Comparison of ENCODE assay signal across 31 cellular contexts in genomic region chr14:50719911-50720759, GRCh38. TPM values are rescaled to one million over a fixed set of nuclear protein-coding genes. Genes with fewer than 3 reads are reported as not detected.
DNase-seq lines count a peak whose midpoint lies in the region; ATAC-seq and TF ChIP-seq lines count a peak whose summit lies in the region.
"Had no signal": no experiment of that assay in that cellular context is flagged by ENCODE, and none has a peak within 500 bp of the region (broad histone marks: within the 10 kb centered on the region; RNA-seq: fewer than 3 reads in every experiment).

No MANE protein-coding gene starts in this region.

- peaks cover 12% of the 10 kb centered on the region for H3K36me3 Mint-ChIP-seq in chondrocyte (ENCODE audit: low read depth)
- H3K36me3 Mint-ChIP-seq in memory B cell, result peaks cover 20% of the 10 kb centered on the region
- H3K36me3 Mint-ChIP-seq in neural progenitor cell, result peaks cover 17% of the 10 kb centered on the region

- H3K4me3 ChIP-seq in BJ (ENCODE audit: low read depth, low read length), result no peak overlapping the region
- H3K4me3 ChIP-seq in neural progenitor cell, result no peak overlapping the region
- H3K4me3 ChIP-seq: BLaER1 treated with 17β-estradiol and CSF1 and Interleukin-3, amounts not matched to agents 10 nM and 100 nM; coronary artery; esophagus squamous epithelium; gastroesophageal sphincter; left lung; ovary; Peyer's patch; skin epidermis; tibial artery had no signal

- H2AFZ ChIP-seq in neural progenitor cell (replicated peaks), result no peak overlapping the region

- H3K27me3 Mint-ChIP-seq in chondrocyte (ENCODE audit: low read depth) (no peaks in the 10 kb centered on the region), memory B cell (no peaks in the 10 kb centered on the region), neural progenitor cell (ENCODE audit: insufficient read depth, low read depth) (no peaks in the 10 kb centered on the region)
- H3K27me3 Mint-ChIP-seq: activated T-cell treated with anti-CD3 and anti-CD28 coated beads, Interleukin-2, amount 50 U/mL, for 24 hours; stimulated activated naive CD8-positive, alpha-beta T cell treated with anti-CD3 and anti-CD28 coated beads, Interleukin-15, amount 100 ng/mL, for 72 hours had no signal

- POLR2A ChIA-PET in BJ (lab: Charles Lee), result no interaction called here

- peaks cover 31% of the 10 kb centered on the region for H3K4me1 Mint-ChIP-seq in chondrocyte (ENCODE audit: low read depth)
- no peaks in the 10 kb centered on the region for H3K4me1 Mint-ChIP-seq in memory B cell
- peaks cover 5% of the 10 kb centered on the region for H3K4me1 Mint-ChIP-seq in neural progenitor cell
- H3K4me1 Mint-ChIP-seq: immature natural killer cell, natural killer cell had no signal

- CTCF ChIA-PET in BJ (lab: Yijun Ruan, JAX), result interaction anchor here (0.9 to 1.7 kb wide), 4 partner anchors 9 to 400 kb away, joined by 3 to 7 read pairs (median 6); no protein-coding TSS in a partner anchor

- H3K27me3 ChIP-seq in BJ (ENCODE audit: control insufficient read depth, insufficient read depth, low read length) (no peaks in the 10 kb centered on the region), neural progenitor cell (no peaks in the 10 kb centered on the region)
- H3K27me3 ChIP-seq: BLaER1 treated with 17β-estradiol and CSF1 and Interleukin-3, amounts not matched to agents 10 nM and 100 nM; esophagus squamous epithelium; gastroesophageal sphincter; left lung; ovary; Peyer's patch; tibial artery had no signal

- H4K20me1 ChIP-seq in neural progenitor cell (ENCODE audit: low read depth), result no peaks in the 10 kb centered on the region
- H4K20me1 ChIP-seq: BLaER1 treated with 17β-estradiol and CSF1 and Interleukin-3, amounts not matched to agents 10 nM and 100 nM had no signal

- H3F3A ChIP-seq in neural progenitor cell (ENCODE audit: low read depth), result no peaks in the 10 kb centered on the region

- H3K36me3 ChIP-seq in BJ (ENCODE audit: control insufficient read depth, insufficient read depth, low read length) (no peaks in the 10 kb centered on the region), neural progenitor cell (no peaks in the 10 kb centered on the region)
- H3K36me3 ChIP-seq: ovary had no signal

- H3K9ac ChIP-seq in neural progenitor cell, result no peak overlapping the region
- H3K9ac ChIP-seq: BLaER1 treated with 17β-estradiol and CSF1 and Interleukin-3, amounts not matched to agents 10 nM and 100 nM had no signal

- H3K27ac Mint-ChIP-seq in chondrocyte (ENCODE audit: unreplicated experiment) (peak overlapping the region; percentile 95), memory B cell (peak overlapping the region; percentile 22), neural progenitor cell (no peak overlapping the region)
- H3K27ac Mint-ChIP-seq: activated T-cell treated with anti-CD3 and anti-CD28 coated beads, Interleukin-2, amount 50 U/mL, for 24 hours; natural killer cell; stimulated activated naive CD8-positive, alpha-beta T cell treated with anti-CD3 and anti-CD28 coated beads, Interleukin-15, amount 100 ng/mL, for 72 hours had no signal

- ATAC-seq in memory B cell (ENCODE audit: low read depth), result no peak
- ATAC-seq in GM21390 (IDR thresholded peaks at IDR 0.05; ENCODE audit: unreplicated experiment), result no peak
- no peak for ATAC-seq in stimulated activated naive CD8-positive, alpha-beta T cell treated with anti-CD3 and anti-CD28 coated beads, Interleukin-15, Interleukin-2, amounts not matched to agents 100 U/mL and 50 U/mL, for 24 hours
- ATAC-seq: gastroesophageal sphincter; left lung; natural killer cell; stimulated activated naive CD8-positive, alpha-beta T cell treated with anti-CD3 and anti-CD28 coated beads, Interleukin-15, amount 100 ng/mL, for 72 hours had no signal

- no peak overlapping the region for H3K4me2 ChIP-seq in neural progenitor cell
- H3K4me2 ChIP-seq: BLaER1 treated with 17β-estradiol and CSF1 and Interleukin-3, amounts not matched to agents 10 nM and 100 nM had no signal

- no peaks in the 10 kb centered on the region for H3K4me1 ChIP-seq in neural progenitor cell
- H3K4me1 ChIP-seq: BLaER1 treated with 17β-estradiol and CSF1 and Interleukin-3, amounts not matched to agents 10 nM and 100 nM; gastroesophageal sphincter; left lung; Peyer's patch; tibial artery had no signal

- no peaks in the 10 kb centered on the region for H3K79me2 ChIP-seq in neural progenitor cell (ENCODE audit: low read depth)

- no peak overlapping the region for H3K27ac ChIP-seq in neural progenitor cell
- H3K27ac ChIP-seq: BLaER1 treated with 17β-estradiol and CSF1 and Interleukin-3, amounts not matched to agents 10 nM and 100 nM; coronary artery; esophagus squamous epithelium; gastroesophageal sphincter; left lung; ovary; Peyer's patch; tibial artery had no signal

- no peak overlapping the region for H3K4me3 Mint-ChIP-seq in chondrocyte (ENCODE audit: unreplicated experiment)
- H3K4me3 Mint-ChIP-seq in memory B cell, result no peak overlapping the region
- H3K4me3 Mint-ChIP-seq in neural progenitor cell, result no peak overlapping the region
- H3K4me3 Mint-ChIP-seq: activated T-cell treated with anti-CD3 and anti-CD28 coated beads, Interleukin-2, amount 50 U/mL, for 24 hours; immature natural killer cell; natural killer cell; stimulated activated naive CD8-positive, alpha-beta T cell treated with anti-CD3 and anti-CD28 coated beads, Interleukin-15, amount 100 ng/mL, for 72 hours had no signal

- DNase-seq in BJ (ENCODE audit: low read depth), result peak; percentile 12
- peak; percentile 30 for DNase-seq in NCI-H82 treated with DMSO at 0.1 percent for 48 hours (lab: John Stamatoyannopoulos, UW; ENCODE audit: unreplicated experiment)
- no peak for DNase-seq in chondrocyte (ENCODE audit: low spot score)
- DNase-seq in memory B cell (ENCODE audit: low spot score in 2 of 2), result no peak
- no peak for DNase-seq in neural progenitor cell (ENCODE audit: low spot score)
- DNase-seq in SW480 (ENCODE audit: low spot score), result no peak
- DNase-seq in stimulated activated naive CD8-positive, alpha-beta T cell treated with anti-CD3 and anti-CD28 coated beads, Interleukin-15, Interleukin-2, amounts not matched to agents 100 U/mL and 50 U/mL, for 24 hours, result no peak
- DNase-seq: activated gamma-delta T cell treated with Interleukin-2 at 50 U/mL for 16 hours; activated T-cell treated with anti-CD3 and anti-CD28 coated beads, Interleukin-2, amount 50 U/mL, for 24 hours; Calu3; DND-41; esophagus squamous epithelium; HCEC 1CT; hypothalamus; immature natural killer cell; left lung; midbrain; natural killer cell; NCI-H1105; NCI-H2029; NCI-H526; ovary; Peyer's patch; retina; stimulated activated naive CD8-positive, alpha-beta T cell treated with anti-CD3 and anti-CD28 coated beads, Interleukin-15, amount 100 ng/mL, for 72 hours; tibial artery had no signal

- no peaks in the 10 kb centered on the region for H3K9me3 ChIP-seq in neural progenitor cell (ENCODE audit: low read depth)
- H3K9me3 ChIP-seq: BLaER1 treated with 17β-estradiol and CSF1 and Interleukin-3, amounts not matched to agents 10 nM and 100 nM; esophagus squamous epithelium; gastroesophageal sphincter; left lung; ovary; Peyer's patch; tibial artery had no signal

- no peaks in the 10 kb centered on the region for H3K9me3 Mint-ChIP-seq in chondrocyte (ENCODE audit: low read depth)
- H3K9me3 Mint-ChIP-seq in memory B cell, result no peaks in the 10 kb centered on the region
- no peaks in the 10 kb centered on the region for H3K9me3 Mint-ChIP-seq in neural progenitor cell
- H3K9me3 Mint-ChIP-seq: activated T-cell treated with anti-CD3 and anti-CD28 coated beads, Interleukin-2, amount 50 U/mL, for 24 hours; immature natural killer cell; natural killer cell; stimulated activated naive CD8-positive, alpha-beta T cell treated with anti-CD3 and anti-CD28 coated beads, Interleukin-15, amount 100 ng/mL, for 72 hours had no signal

- TF ChIP-seq CTCF in BJ (IDR thresholded peaks at IDR 0.05; ENCODE audit: insufficient read depth, low read depth, low read length) (no peak), chondrocyte (IDR thresholded peaks at IDR 0.05) (no peak), neural progenitor cell (IDR thresholded peaks at IDR 0.05) (no peak)

RNA-seq across cellular contexts. Expression of gene SAV1, which starts 52.0 kb away (rescaled TPM):
- 10.4 and 19.5 TPM in 2 replicates for polyA plus RNA-seq in BJ (2011; rRNA removed)
- 10.4 and 11.2 TPM in 2 replicates for polyA minus RNA-seq in BJ (2011; rRNA and poly(A)+ RNA removed)
- total RNA-seq in chondrocyte, result 25.1 to 29.6 TPM (median 28.2 TPM) in 3 replicates
- total RNA-seq in neural progenitor cell (ENCODE audit: low replicate concordance), result 26.8 and 34.5 TPM in 2 replicates

Comparison
In these comparisons a context has a peak if more than half of its experiments do, and no peak if none do; other contexts are left out.
1. DNase-seq: peak in BJ (single experiment) and NCI-H82 treated with DMSO at 0.1 percent for 48 hours (single experiment); none in chondrocyte (single experiment), memory B cell (0 of 2), neural progenitor cell (single experiment), SW480 (single experiment) and stimulated activated naive CD8-positive, alpha-beta T cell treated with anti-CD3 and anti-CD28 coated beads, Interleukin-15, Interleukin-2, amounts not matched to agents 100 U/mL and 50 U/mL, for 24 hours (single experiment).